20 cellular contexts compared by ENCODE assay signal in genomic region chr1:53258216-53258615, GRCh38.
"Had no signal": no experiment of that assay in that cellular context is flagged by ENCODE, and none has a peak within 500 bp of the region (broad histone marks: within the 10 kb centered on the region; RNA-seq: fewer than 3 reads in every experiment).

No MANE protein-coding gene starts in this region.

- H3K27me3 ChIP-seq: ascending aorta, breast epithelium, esophagus squamous epithelium, right atrium auricular region, upper lobe of left lung had no signal

- H3K9ac ChIP-seq: SK-N-SH had no signal

- DNase-seq: activated CD4-positive, alpha-beta T cell treated with anti-CD3 and anti-CD28 coated beads, Interleukin-2, amount 10 ng/mL, durations not matched to agents 7 days and 5 days; activated CD8-positive, alpha-beta memory T cell treated with anti-CD3 and anti-CD28 coated beads, Interleukin-2, amount 50 U/mL, for 4 hours; activated effector memory CD4-positive, alpha-beta T cell treated with Interleukin-2 at 50 U/mL for 16 hours; activated naive CD4-positive, alpha-beta T cell treated with anti-CD3 and anti-CD28 coated beads, Interleukin-2, amount 50 U/mL, for 16 hours; activated T-cell treated with anti-CD3 and anti-CD28 coated beads, Interleukin-2, amount 50 U/mL, for 48 hours; cerebellar nuclear complex; cortex of kidney; effector CD8-positive, alpha-beta T cell; esophagus squamous epithelium; left cardiac atrium; midbrain; SK-N-SH; stimulated activated naive CD8-positive, alpha-beta T cell treated with anti-CD3 and anti-CD28 coated beads, Interleukin-15, amount 100 ng/mL, for 72 hours; T-cell; upper lobe of left lung had no signal

- ATAC-seq: left cardiac atrium; stimulated activated naive CD8-positive, alpha-beta T cell treated with anti-CD3 and anti-CD28 coated beads, Interleukin-15, amount 100 ng/mL, for 72 hours; T-cell had no signal

- H3K27ac Mint-ChIP-seq: activated CD4-positive, alpha-beta T cell treated with anti-CD3 and anti-CD28 coated beads, Interleukin-2, amount 10 ng/mL, durations not matched to agents 7 days and 5 days; stimulated activated naive CD8-positive, alpha-beta T cell treated with anti-CD3 and anti-CD28 coated beads, Interleukin-15, amount 100 ng/mL, for 72 hours; T-cell had no signal

- H3K4me1 Mint-ChIP-seq: activated CD4-positive, alpha-beta T cell treated with anti-CD3 and anti-CD28 coated beads, Interleukin-2, amount 10 ng/mL, durations not matched to agents 7 days and 5 days; stimulated activated naive CD8-positive, alpha-beta T cell treated with anti-CD3 and anti-CD28 coated beads, Interleukin-15, amount 100 ng/mL, for 72 hours; T-cell had no signal

- H3K9me3 Mint-ChIP-seq: activated CD4-positive, alpha-beta T cell treated with anti-CD3 and anti-CD28 coated beads, Interleukin-2, amount 10 ng/mL, durations not matched to agents 7 days and 5 days; stimulated activated naive CD8-positive, alpha-beta T cell treated with anti-CD3 and anti-CD28 coated beads, Interleukin-15, amount 100 ng/mL, for 72 hours; T-cell had no signal

- H3K27me3 Mint-ChIP-seq: activated CD4-positive, alpha-beta T cell treated with anti-CD3 and anti-CD28 coated beads, Interleukin-2, amount 10 ng/mL, durations not matched to agents 7 days and 5 days; stimulated activated naive CD8-positive, alpha-beta T cell treated with anti-CD3 and anti-CD28 coated beads, Interleukin-15, amount 100 ng/mL, for 72 hours; T-cell had no signal

- H3K9me3 ChIP-seq: ascending aorta, breast epithelium, esophagus squamous epithelium, prostate gland, right atrium auricular region, SK-N-SH, upper lobe of left lung had no signal

- H3K9me2 ChIP-seq: SK-N-SH had no signal

- H3K4me2 ChIP-seq: SK-N-SH had no signal

- H3K4me3 ChIP-seq: ascending aorta, breast epithelium, esophagus squamous epithelium, lung, prostate gland, right atrium auricular region, upper lobe of left lung had no signal

- H3K4me1 ChIP-seq: ascending aorta, breast epithelium, esophagus squamous epithelium, prostate gland, upper lobe of left lung had no signal

- H3K36me3 ChIP-seq: breast epithelium, prostate gland, right atrium auricular region had no signal

- H3K27ac ChIP-seq: ascending aorta, breast epithelium, esophagus squamous epithelium, prostate gland, right atrium auricular region, upper lobe of left lung had no signal

- H3K4me3 Mint-ChIP-seq: activated CD4-positive, alpha-beta T cell treated with anti-CD3 and anti-CD28 coated beads, Interleukin-2, amount 10 ng/mL, durations not matched to agents 7 days and 5 days; stimulated activated naive CD8-positive, alpha-beta T cell treated with anti-CD3 and anti-CD28 coated beads, Interleukin-15, amount 100 ng/mL, for 72 hours; T-cell had no signal
